Comparison of ENCODE assay signal across 10 cellular contexts in genomic region chr7:2729043-2729892, GRCh38. TPM values are rescaled to one million over a fixed set of nuclear protein-coding genes. Genes with fewer than 3 reads are reported as not detected.
DNase-seq lines count a peak whose midpoint lies in the region; ATAC-seq and TF ChIP-seq lines count a peak whose summit lies in the region.
"Had no signal": no experiment of that assay in that cellular context is flagged by ENCODE, and none has a peak within 500 bp of the region (broad histone marks: within the 10 kb centered on the region; RNA-seq: fewer than 3 reads in every experiment).

No MANE protein-coding gene starts in this region.

- H3K27ac Mint-ChIP-seq in WTC11 (peak overlapping the region; percentile 76), nephron progenitor cell (peak overlapping the region; percentile 91), type B pancreatic cell (peak overlapping the region; percentile 79)

- CTCF ChIA-PET in WTC11 (lab: Charles Lee) = interaction anchor here (1.5 to 3.6 kb wide), 3 partner anchors 10 to 162 kb away, joined by 4 to 16 read pairs (median 13); no protein-coding TSS in a partner anchor

- no peak for ATAC-seq in WTC11
- no peak for ATAC-seq in Right ventricle myocardium inferior

- H3K4me1 Mint-ChIP-seq in WTC11 (peaks cover 19% of the 10 kb centered on the region), nephron progenitor cell (peaks cover 53% of the 10 kb centered on the region), type B pancreatic cell (ENCODE audit: unreplicated experiment) (peaks cover 27% of the 10 kb centered on the region)

- DNase-seq in WTC11 (ENCODE audit: low spot score) = peak; percentile 11
- peak; percentile 50 for DNase-seq in Right ventricle myocardium inferior (ENCODE audit: missing footprints)
- DNase-seq in nephron progenitor cell = no peak
- no peak for DNase-seq in type B pancreatic cell (ENCODE audit: extremely low spot score, unreplicated experiment)
- no peak for DNase-seq in NCI-H2081 treated with DMSO at 0.1 percent for 48 hours (lab: John Stamatoyannopoulos, UW)
- no peak for DNase-seq in NCI-H226
- no peak for DNase-seq in DMS53 (lab: John Stamatoyannopoulos, UW)
- DNase-seq: heart right ventricle, NCI-H2171 treated with DMSO at 0.1 percent for 48 hours had no signal

- TF ChIP-seq CTCF in WTC11 (IDR thresholded peaks at IDR 0.05) (no peak), nephron progenitor cell (IDR thresholded peaks at IDR 0.05) (no peak), type B pancreatic cell (conservative IDR thresholded peaks at IDR 0.05) (no peak)

- H3K36me3 Mint-ChIP-seq in WTC11 = peaks cover 56% of the 10 kb centered on the region
- peaks cover 60% of the 10 kb centered on the region for H3K36me3 Mint-ChIP-seq in nephron progenitor cell (ENCODE audit: low read depth)
- H3K36me3 Mint-ChIP-seq in type B pancreatic cell = peaks cover 41% of the 10 kb centered on the region

- intact Hi-C loops in Right ventricle myocardium inferior (cut with DNase I) = no loop called here

- H3K27me3 Mint-ChIP-seq in WTC11 (ENCODE audit: low read depth) (no peaks in the 10 kb centered on the region), nephron progenitor cell (ENCODE audit: low read depth, poor library complexity) (peaks cover 2% of the 10 kb centered on the region), type B pancreatic cell (no peaks in the 10 kb centered on the region)

- H3K9me3 Mint-ChIP-seq in WTC11 (no peaks in the 10 kb centered on the region), nephron progenitor cell (no peaks in the 10 kb centered on the region), type B pancreatic cell (peaks cover 6% of the 10 kb centered on the region)

- POLR2A ChIA-PET in WTC11 (lab: Charles Lee) = no interaction called here

- H3K4me3 Mint-ChIP-seq in WTC11 (no peak overlapping the region), nephron progenitor cell (no peak overlapping the region), type B pancreatic cell (no peak overlapping the region)

TF ChIP-seq in WTC11, 78 proteins besides CTCF, POLR2A, EP300 and RAD21:
- no peak for TF ChIP-seq TEAD4 (CRISPR knock-in tag; IDR thresholded peaks at IDR 0.05)
- no peak for TF ChIP-seq STAT6 (CRISPR knock-in tag; conservative IDR thresholded peaks at IDR 0.05; ENCODE audit: low read depth)
- TF ChIP-seq TEAD1 (CRISPR knock-in tag; IDR thresholded peaks at IDR 0.05) = no peak
- TF ChIP-seq JUN (CRISPR knock-in tag; IDR thresholded peaks at IDR 0.05) = no peak
- no peak for TF ChIP-seq ATF6 (CRISPR knock-in tag; IDR thresholded peaks at IDR 0.05)
- TF ChIP-seq HMGA2 (CRISPR knock-in tag; IDR thresholded peaks at IDR 0.05) = no peak

RNA-seq across cellular contexts. Expression of gene AMZ1, which starts 41.3 kb away (rescaled TPM):
- total RNA-seq in WTC11 (2021) (0.85 to 1.4 TPM (median 1.4 TPM) in 3 replicates), Right ventricle myocardium inferior (0.05 TPM), type B pancreatic cell (ENCODE audit: low replicate concordance) (1.2 and 5.6 TPM in 2 replicates)
- total RNA-seq: G401 had no signal

Comparison
In these comparisons a context has a peak if more than half of its experiments do, and no peak if none do; other contexts are left out.
1. DNase-seq: peak in WTC11 (single experiment) and Right ventricle myocardium inferior (single experiment); none in nephron progenitor cell (single experiment), type B pancreatic cell (single experiment), NCI-H2081 treated with DMSO at 0.1 percent for 48 hours (single experiment), NCI-H226 (single experiment) and DMS53 (single experiment).
2. Peak in every context shown above with its lines, with median percentiles within 50 percentile points of each other: H3K27ac Mint-ChIP-seq.